11 cellular contexts compared by ENCODE assay signal in genomic region chr3:39142067-39142466, GRCh38. TPM values are rescaled to one million over a fixed set of nuclear protein-coding genes. Genes with fewer than 3 reads are reported as not detected.
DNase-seq lines count a peak whose midpoint lies in the region; ATAC-seq and TF ChIP-seq lines count a peak whose summit lies in the region.
"Had no signal": no experiment of that assay in that cellular context is flagged by ENCODE, and none has a peak within 500 bp of the region (broad histone marks: within the 10 kb centered on the region; RNA-seq: fewer than 3 reads in every experiment).

No MANE protein-coding gene starts in this region.

- H3K79me2 ChIP-seq in PC-9 (ENCODE audit: low read depth) = peaks cover 16% of the 10 kb centered on the region

- peaks cover 4% of the 10 kb centered on the region; the same call in 1 of the 2 replicates for H4K20me1 ChIP-seq in PC-9 (ENCODE audit: insufficient read depth)

- H3K36me3 ChIP-seq in PC-9 (ENCODE audit: low read depth) = no peaks in the 10 kb centered on the region
- H3K36me3 ChIP-seq in heart right ventricle = peaks cover 0 to 85% (median 41%) of the 10 kb centered on the region in 9 donors
- peaks cover 0 to 47% of the 10 kb centered on the region in 2 donors for H3K36me3 ChIP-seq in gastrocnemius medialis
- H3K36me3 ChIP-seq: ovary had no signal

- peaks cover 9% of the 10 kb centered on the region for H3K36me3 Mint-ChIP-seq in IgD-negative memory B cell

- H3K9me3 ChIP-seq in PC-9 (ENCODE audit: insufficient read depth, low read depth) (no peaks in the 10 kb centered on the region), heart right ventricle (no peaks in the 10 kb centered on the region), gastrocnemius medialis (no peaks in the 10 kb centered on the region)
- H3K9me3 ChIP-seq: ovary had no signal

- in situ Hi-C loops in gastrocnemius medialis (cut with MboI; ENCODE audit: low sequenced_read_pairs in 4 of 4) = no loop called here

- H3K9me2 ChIP-seq in PC-9 (ENCODE audit: insufficient read depth) = no peaks in the 10 kb centered on the region

- POLR2A ChIA-PET in PC-9 (lab: Charles Lee; ENCODE audit: unreplicated experiment) = interaction anchor here (0.8 to 1.1 kb wide), 2 partner anchors 9 kb away, joined by 4 to 27 read pairs; no protein-coding TSS in a partner anchor

- DNase-seq in PC-9 = no peak
- no peak for DNase-seq in heart right ventricle
- peak in 1 of 2 donors; percentile 57 for DNase-seq in gastrocnemius medialis
- DNase-seq in NOMO-1 (lab: John Stamatoyannopoulos, UW; ENCODE audit: unreplicated experiment in 2 of 2) = no peak
- no peak for DNase-seq in NCI-H774 (lab: John Stamatoyannopoulos, UW)
- DNase-seq: NCI-H2107; stimulated activated CD8-positive, alpha-beta memory T cell treated with anti-CD3 and anti-CD28 coated beads, Interleukin-4, amount 100 ng/mL, for 48 hours; WERI-Rb-1 had no signal

- H3K27me3 ChIP-seq in PC-9 (ENCODE audit: insufficient read depth, low read depth) (no peaks in the 10 kb centered on the region), heart right ventricle (no peaks in the 10 kb centered on the region), gastrocnemius medialis (no peaks in the 10 kb centered on the region)
- H3K27me3 ChIP-seq: ovary had no signal

- no peak for TF ChIP-seq CTCF in PC-9 (conservative IDR thresholded peaks at IDR 0.05)
- no peak for TF ChIP-seq CTCF in heart right ventricle (IDR thresholded peaks at IDR 0.05)
- TF ChIP-seq CTCF in gastrocnemius medialis (IDR thresholded peaks at IDR 0.05 in 4 of 5, conservative IDR thresholded peaks at IDR 0.05 in 1 of 5) = no peak

- peak overlapping the region; percentile 76 for H3K4me2 ChIP-seq in PC-9

- H3K4me3 Mint-ChIP-seq in IgD-negative memory B cell = peak overlapping the region in 1 of 4 donors; percentile 81

- peaks cover 58% of the 10 kb centered on the region for H3K4me1 ChIP-seq in PC-9 (replicated peaks; ENCODE audit: insufficient read depth)
- H3K4me1 ChIP-seq in heart right ventricle = peaks cover 42 to 79% (median 62%) of the 10 kb centered on the region in 9 donors
- H3K4me1 ChIP-seq in gastrocnemius medialis = peaks cover 39 to 55% of the 10 kb centered on the region in 2 donors

- H3K4me3 ChIP-seq in PC-9 = no peak overlapping the region; the same call in 1 of the 2 replicates
- no peak overlapping the region for H3K4me3 ChIP-seq in heart right ventricle
- H3K4me3 ChIP-seq in gastrocnemius medialis = no peak overlapping the region
- H3K4me3 ChIP-seq: ovary had no signal

- intact Hi-C loops in PC-9 (cut with micrococcal nuclease; ENCODE audit: unreplicated experiment) = loop anchor here (10.0 kb wide), 1 partner anchor 1197 kb away; no protein-coding TSS in a partner anchor
- intact Hi-C loops in heart right ventricle (cut with DNase I) = loop anchor here in 2 of 10 donors (5.0 to 10.0 kb wide), 2 partner anchors 40 to 243 kb away; partner anchors contain the start of gene SLC25A38 (in 1 of the 2)
- intact Hi-C loops in gastrocnemius medialis (cut with DNase I; ENCODE audit: low total_unique reads) = no loop called here

- peaks cover 2% of the 10 kb centered on the region for H3K27me3 Mint-ChIP-seq in IgD-negative memory B cell

- peaks cover 32 to 43% (median 42%) of the 10 kb centered on the region in 3 donors for H3K4me1 Mint-ChIP-seq in IgD-negative memory B cell

- no peaks in the 10 kb centered on the region for H3K9me3 Mint-ChIP-seq in IgD-negative memory B cell

- no TSS peak for BruUV-seq in PC-9 (replicated peaks; lab: Mats Ljungman, UMichigan)

- no peak for TF ChIP-seq POLR2A in gastrocnemius medialis (IDR thresholded peaks at IDR 0.05)

- CTCF ChIA-PET in PC-9 (lab: Charles Lee) = no interaction called here

- peaks cover 42% of the 10 kb centered on the region for H3F3A ChIP-seq in PC-9 (ENCODE audit: insufficient read depth, low read depth)

- peak in 5 of 8 donors; percentile 5 to 24 (median 10) for ATAC-seq in heart right ventricle
- ATAC-seq in gastrocnemius medialis = peak in 1 of 2 donors; percentile 13
- ATAC-seq in GM19455 (IDR thresholded peaks at IDR 0.05; ENCODE audit: unreplicated experiment) = no peak

- 46 to 74% methylated on average over 5 of the region's 5 CpGs for WGBS in heart right ventricle, 2 donors

- peak overlapping the region; percentile 57 to 97 (median 86) for H3K27ac Mint-ChIP-seq in IgD-negative memory B cell

- H3K27ac ChIP-seq in PC-9 (peak overlapping the region; percentile 76), heart right ventricle (peak overlapping the region in 8 of 10 donors; percentile 23 to 65 (median 47)), gastrocnemius medialis (peak overlapping the region; percentile 58 to 100 (median 89))
- H3K27ac ChIP-seq: WERI-Rb-1 had no signal

- H2AFZ ChIP-seq in PC-9 = no peak overlapping the region

RNA-seq across cellular contexts. Expression of gene CSRNP1, which starts 11.3 kb away (rescaled TPM):
- polyA plus RNA-seq in IgD-negative memory B cell (79.9 TPM), heart right ventricle (10 to 100 TPM; 14.1 to 28.1 TPM)
- total RNA-seq in PC-9 (2021) (9.2 and 10.3 TPM in 2 replicates), heart right ventricle (10 to 100 TPM in 9 of 10 donors, 1 to 10 TPM in 1; 7.4 to 46.3 (median 17.7) TPM), gastrocnemius medialis (10 to 100 TPM; 27.5 to 66.8 (median 42.3) TPM)

RNA-seq across cellular contexts. Expression of gene TTC21A, which starts 34.6 kb away (rescaled TPM):
- 5.5 TPM for polyA plus RNA-seq in IgD-negative memory B cell
- total RNA-seq in PC-9 (2021) = 9.0 and 9.5 TPM in 2 replicates
- total RNA-seq in heart right ventricle = 1 to 10 TPM; 1.1 to 3.1 (median 1.5) TPM
- polyA plus RNA-seq in heart right ventricle = 1 to 10 TPM in 1 of 2 donors, under 1 TPM in 1; 0.80 to 7.5 TPM
- total RNA-seq in gastrocnemius medialis = 1 to 10 TPM in 2 of 4 donors, under 1 TPM in 2; 0.33 to 4.3 (median 1.1) TPM

RNA-seq across cellular contexts. Expression of gene GORASP1, which starts 34.6 kb away (rescaled TPM):
- polyA plus RNA-seq in IgD-negative memory B cell (33.3 TPM), heart right ventricle (10 to 100 TPM; 28.4 to 37.2 TPM)
- total RNA-seq in PC-9 (2021) (43.4 and 44.4 TPM in 2 replicates), heart right ventricle (10 to 100 TPM; 35.8 to 54.2 (median 41.1) TPM), gastrocnemius medialis (10 to 100 TPM; 34.3 to 81.9 (median 38.5) TPM)

RNA-seq across cellular contexts. Expression of gene XIRP1, which starts 50.3 kb away (rescaled TPM):
- not detected for polyA plus RNA-seq in IgD-negative memory B cell
- not detected in 2 replicates for total RNA-seq in PC-9 (2021)
- 1,000 to 10,000 TPM in 2 of 10 donors, 100 to 1,000 TPM in 8; 277 to 1,691 (median 608) TPM for total RNA-seq in heart right ventricle
- polyA plus RNA-seq in heart right ventricle = 100 to 1,000 TPM; 404 to 586 TPM
- 100 to 1,000 TPM in 2 of 4 donors, 10 to 100 TPM in 2; 52.4 to 329 (median 128) TPM for total RNA-seq in gastrocnemius medialis
